ENCODE assay signal across 20 cellular contexts in the genomic region with DNA sequence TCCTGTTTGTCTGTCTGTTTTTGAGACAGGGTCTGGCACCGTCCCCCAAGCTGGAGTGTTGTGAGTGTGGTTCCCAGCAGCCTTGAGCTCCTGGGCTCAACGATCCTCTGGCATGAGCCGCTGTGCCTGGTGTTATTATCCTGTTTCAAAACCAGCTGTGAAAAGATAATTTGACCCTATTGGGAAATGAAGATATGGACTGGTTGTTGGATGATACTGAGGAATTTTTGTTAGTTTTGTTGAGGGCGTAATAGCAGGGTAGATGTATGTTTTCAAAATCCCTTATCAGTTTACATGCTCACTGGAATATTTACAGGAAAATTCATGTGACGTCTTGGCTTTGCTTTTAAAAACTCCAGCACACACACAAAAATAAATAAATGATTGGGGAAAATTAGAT. TPM values are rescaled to one million over a fixed set of nuclear protein-coding genes. Genes with fewer than 3 reads are reported as not detected.
A peak's percentile ranks its signal among the peaks of the same experiment; 100 is the strongest.
DNase-seq lines count a peak whose midpoint lies in the region; ATAC-seq and TF ChIP-seq lines count a peak whose summit lies in the region.
"Had no signal": no experiment of that assay in that cellular context is flagged by ENCODE, and none has a peak within 500 bp of the region (broad histone marks: within the 10 kb centered on the region; RNA-seq: fewer than 3 reads in every experiment).

No MANE protein-coding gene starts in this region.

- no peak for TF ChIP-seq POLR2A in uterus (IDR thresholded peaks at IDR 0.05)

- H3K9me3 ChIP-seq in esophagus (ENCODE audit: control insufficient read depth in 2 of 2, insufficient read depth in 1 of 2, low read depth in 1 of 2, low read length in 1 of 2) (no peaks in the 10 kb centered on the region), uterus (no peaks in the 10 kb centered on the region)
- H3K9me3 ChIP-seq: BLaER1 treated with 17β-estradiol and CSF1 and Interleukin-3, amounts not matched to agents 10 nM and 100 nM; left lung; MG63 had no signal

- H3K4me1 Mint-ChIP-seq in T-helper 1 cell treated with Interleukin-12 subunit alpha and Interleukin-12 subunit beta and Interleukin-4 antibody, amounts not matched to agents 30 μg/mL and 1 μg/mL, for 36 hours (ENCODE audit: low read depth) = peaks cover 22% of the 10 kb centered on the region
- H3K4me1 Mint-ChIP-seq in activated naive CD8-positive, alpha-beta T cell treated with anti-CD3 and anti-CD28 coated beads, Interleukin-2, amount 50 U/mL, for 24 hours = peaks cover 19% of the 10 kb centered on the region
- H3K4me1 Mint-ChIP-seq: activated naive CD4-positive, alpha-beta T cell treated with anti-CD3 and anti-CD28 coated beads, Interleukin-2, amount 50 U/mL, for 24 hours had no signal

- DNase-seq in T-helper 1 cell (no peak), mucosa of gallbladder (ENCODE audit: low spot score) (peak; percentile 18), uterus (peak in 1 of 2 donors; percentile 30), GF-D8 (lab: John Stamatoyannopoulos, UW) (no peak), NOMO-1 treated with DMSO at 0.1 percent for 48 hours (lab: John Stamatoyannopoulos, UW; ENCODE audit: unreplicated experiment) (no peak)
- DNase-seq in activated naive CD8-positive, alpha-beta T cell treated with anti-CD3 and anti-CD28 coated beads, Interleukin-2, amount 50 U/mL, for 24 hours = no peak
- DNase-seq: activated CD4-positive, CD25-positive, alpha-beta regulatory T cell treated with anti-CD3 and anti-CD28 coated beads, Interleukin-2, amount 50 U/mL, for 72 hours; activated T-cell treated with anti-CD3 and anti-CD28 coated beads, Interleukin-2, amount 50 U/mL, for 72 hours; DMS 273 treated with DMSO at 0.1 percent for 48 hours; effector CD8-positive, alpha-beta T cell; MG63; NCI-H1694 treated with DMSO at 0.1 percent for 48 hours; retina; stimulated activated CD8-positive, alpha-beta memory T cell treated with anti-CD3 and anti-CD28 coated beads, Interleukin-4, amount 100 ng/mL, for 48 hours had no signal

- no peak overlapping the region for H3K4me3 ChIP-seq in esophagus (ENCODE audit: low read depth in 1 of 2, low read length in 2 of 2)
- H3K4me3 ChIP-seq in uterus = no peak overlapping the region
- H3K4me3 ChIP-seq: BLaER1 treated with 17β-estradiol and CSF1 and Interleukin-3, amounts not matched to agents 10 nM and 100 nM; left lung; MG63; SK-N-MC had no signal

- no peaks in the 10 kb centered on the region for H3K9me3 Mint-ChIP-seq in T-helper 1 cell treated with Interleukin-12 subunit alpha and Interleukin-12 subunit beta and Interleukin-4 antibody, amounts not matched to agents 30 μg/mL and 1 μg/mL, for 36 hours
- H3K9me3 Mint-ChIP-seq in activated naive CD8-positive, alpha-beta T cell treated with anti-CD3 and anti-CD28 coated beads, Interleukin-2, amount 50 U/mL, for 24 hours = no peaks in the 10 kb centered on the region
- H3K9me3 Mint-ChIP-seq: activated naive CD4-positive, alpha-beta T cell treated with anti-CD3 and anti-CD28 coated beads, Interleukin-2, amount 50 U/mL, for 24 hours; activated T-cell treated with anti-CD3 and anti-CD28 coated beads, Interleukin-2, amount 50 U/mL, for 72 hours had no signal

- H3K36me3 ChIP-seq in esophagus (ENCODE audit: control insufficient read depth in 2 of 2, insufficient read depth in 2 of 2, low read length in 1 of 2) (no peaks in the 10 kb centered on the region), uterus (no peaks in the 10 kb centered on the region)
- H3K36me3 ChIP-seq: BLaER1 treated with 17β-estradiol and CSF1 and Interleukin-3, amounts not matched to agents 10 nM and 100 nM; left lung; MG63 had no signal

- 63 to 65% methylated on average over 5 of the region's 5 CpGs for WGBS in esophagus, 2 donors

- H3K4me1 ChIP-seq in esophagus (ENCODE audit: control insufficient read depth in 2 of 2, insufficient read depth in 2 of 2, low read length in 1 of 2) = peaks cover 0 to 8% of the 10 kb centered on the region in 2 donors
- H3K4me1 ChIP-seq in uterus = peaks cover 0 to 4% of the 10 kb centered on the region in 2 donors

- H3K27ac ChIP-seq in esophagus (ENCODE audit: low read depth in 2 of 2, low read length in 1 of 2) (peak overlapping the region; percentile 36 to 50), uterus (peak overlapping the region; percentile 72 to 85)
- H3K27ac ChIP-seq: BLaER1 treated with 17β-estradiol and CSF1 and Interleukin-3, amounts not matched to agents 10 nM and 100 nM; left lung; SK-N-MC had no signal

- ATAC-seq in activated naive CD8-positive, alpha-beta T cell treated with anti-CD3 and anti-CD28 coated beads, Interleukin-2, amount 50 U/mL, for 24 hours = no peak
- ATAC-seq: activated T-cell treated with anti-CD3 and anti-CD28 coated beads, Interleukin-2, amount 50 U/mL, for 72 hours; left lung had no signal

- peak overlapping the region; percentile 15 for H3K27ac Mint-ChIP-seq in T-helper 1 cell treated with Interleukin-12 subunit alpha and Interleukin-12 subunit beta and Interleukin-4 antibody, amounts not matched to agents 30 μg/mL and 1 μg/mL, for 36 hours
- no peak overlapping the region for H3K27ac Mint-ChIP-seq in activated naive CD8-positive, alpha-beta T cell treated with anti-CD3 and anti-CD28 coated beads, Interleukin-2, amount 50 U/mL, for 24 hours
- H3K27ac Mint-ChIP-seq: activated naive CD4-positive, alpha-beta T cell treated with anti-CD3 and anti-CD28 coated beads, Interleukin-2, amount 50 U/mL, for 24 hours; activated T-cell treated with anti-CD3 and anti-CD28 coated beads, Interleukin-2, amount 50 U/mL, for 72 hours had no signal

- no peaks in the 10 kb centered on the region for H3K27me3 Mint-ChIP-seq in T-helper 1 cell treated with Interleukin-12 subunit alpha and Interleukin-12 subunit beta and Interleukin-4 antibody, amounts not matched to agents 30 μg/mL and 1 μg/mL, for 36 hours (ENCODE audit: low read depth)
- H3K27me3 Mint-ChIP-seq in activated naive CD8-positive, alpha-beta T cell treated with anti-CD3 and anti-CD28 coated beads, Interleukin-2, amount 50 U/mL, for 24 hours = no peaks in the 10 kb centered on the region
- H3K27me3 Mint-ChIP-seq: activated naive CD4-positive, alpha-beta T cell treated with anti-CD3 and anti-CD28 coated beads, Interleukin-2, amount 50 U/mL, for 24 hours had no signal

- intact Hi-C loops in uterus (cut with DNase I; ENCODE audit: low total_unique reads) = no loop called here

- peaks cover 2% of the 10 kb centered on the region for H3K36me3 Mint-ChIP-seq in T-helper 1 cell treated with Interleukin-12 subunit alpha and Interleukin-12 subunit beta and Interleukin-4 antibody, amounts not matched to agents 30 μg/mL and 1 μg/mL, for 36 hours (ENCODE audit: low read depth)
- no peaks in the 10 kb centered on the region for H3K36me3 Mint-ChIP-seq in activated naive CD8-positive, alpha-beta T cell treated with anti-CD3 and anti-CD28 coated beads, Interleukin-2, amount 50 U/mL, for 24 hours (ENCODE audit: low read depth)
- H3K36me3 Mint-ChIP-seq: activated naive CD4-positive, alpha-beta T cell treated with anti-CD3 and anti-CD28 coated beads, Interleukin-2, amount 50 U/mL, for 24 hours had no signal

- TF ChIP-seq CTCF in uterus (IDR thresholded peaks at IDR 0.05) = peak in 1 of 4 experiments; percentile 7

- no peak overlapping the region for H3K4me3 Mint-ChIP-seq in T-helper 1 cell treated with Interleukin-12 subunit alpha and Interleukin-12 subunit beta and Interleukin-4 antibody, amounts not matched to agents 30 μg/mL and 1 μg/mL, for 36 hours
- H3K4me3 Mint-ChIP-seq in activated naive CD8-positive, alpha-beta T cell treated with anti-CD3 and anti-CD28 coated beads, Interleukin-2, amount 50 U/mL, for 24 hours = no peak overlapping the region
- H3K4me3 Mint-ChIP-seq: activated naive CD4-positive, alpha-beta T cell treated with anti-CD3 and anti-CD28 coated beads, Interleukin-2, amount 50 U/mL, for 24 hours; activated T-cell treated with anti-CD3 and anti-CD28 coated beads, Interleukin-2, amount 50 U/mL, for 72 hours had no signal

- no peaks in the 10 kb centered on the region for H3K27me3 ChIP-seq in esophagus (ENCODE audit: control insufficient read depth in 1 of 2, insufficient read depth in 2 of 2, low read length in 2 of 2)
- no peaks in the 10 kb centered on the region for H3K27me3 ChIP-seq in uterus
- H3K27me3 ChIP-seq: BLaER1 treated with 17β-estradiol and CSF1 and Interleukin-3, amounts not matched to agents 10 nM and 100 nM; left lung had no signal

RNA-seq across cellular contexts. Expression of a gene that starts 56.6 kb away (rescaled TPM):
- 10 to 100 TPM; 20.8 to 32.5 TPM for polyA plus RNA-seq in esophagus
- total RNA-seq in mucosa of gallbladder = 154 TPM
- 10 to 100 TPM; 29.5 to 87.7 (median 44.6) TPM for total RNA-seq in uterus
